In genomic region chr3:194206375-194206774, GRCh38 we compare ENCODE assay signal across 8 cellular contexts.
DNase-seq lines count a peak whose midpoint lies in the region; ATAC-seq and TF ChIP-seq lines count a peak whose summit lies in the region.

No MANE protein-coding gene starts in this region.

- H3K27ac ChIP-seq in GM23248 = no peak overlapping the region
- no peak overlapping the region for H3K27ac ChIP-seq in PC-3 (ENCODE audit: low read length)
- H3K27ac ChIP-seq in heart left ventricle = no peak overlapping the region
- no peak overlapping the region for H3K27ac ChIP-seq in psoas muscle

- peaks cover 30 to 48% of the 10 kb centered on the region in 2 donors for H3K27me3 Mint-ChIP-seq in natural killer cell treated with Interleukin-12 subunit alpha and Interleukin-12 subunit beta and Interleukin-15 and Interleukin-18, amount 100 ng/mL, for 72 hours

- 5 to 8% methylated on average over 10 of the region's 10 CpGs for WGBS in GM23248 (ENCODE audit: low coverage in 1 of 2, low lambda C conversion rate in 2 of 2, missing lambda C conversion rate in 2 of 2), 2 experiments
- WGBS in heart left ventricle, 4 donors = 65 to 75% (median 73%) methylated on average over 10 of the region's 10 CpGs
- 24 to 28% (median 25%) methylated on average over 10 of the region's 10 CpGs for WGBS in psoas muscle, 3 donors

- H3K9me2 ChIP-seq in GM23248 (ENCODE audit: insufficient read depth) (no peaks in the 10 kb centered on the region), PC-3 (replicated peaks; ENCODE audit: low read length) (no peaks in the 10 kb centered on the region)

- ATAC-seq in PC-3 (no peak), heart left ventricle (peak in 3 of 4 donors; percentile 24 to 62 (median 51)), psoas muscle (peak in 3 of 4 donors; percentile 56 to 77 (median 62)), GM18505 (IDR thresholded peaks at IDR 0.05; ENCODE audit: unreplicated experiment) (no peak)
- ATAC-seq in natural killer cell treated with Interleukin-12 subunit alpha and Interleukin-12 subunit beta and Interleukin-15 and Interleukin-18, amount 100 ng/mL, for 72 hours = no peak

- H3K4me3 Mint-ChIP-seq in natural killer cell treated with Interleukin-12 subunit alpha and Interleukin-12 subunit beta and Interleukin-15 and Interleukin-18, amount 100 ng/mL, for 72 hours = no peak overlapping the region

- no peaks in the 10 kb centered on the region for H3K9me3 Mint-ChIP-seq in natural killer cell treated with Interleukin-12 subunit alpha and Interleukin-12 subunit beta and Interleukin-15 and Interleukin-18, amount 100 ng/mL, for 72 hours

- H3F3A ChIP-seq in GM23248 (ENCODE audit: insufficient read depth) = no peaks in the 10 kb centered on the region
- H3F3A ChIP-seq in PC-3 (ENCODE audit: low read length, unreplicated experiment) = no peaks in the 10 kb centered on the region

- H3K79me2 ChIP-seq in GM23248 (ENCODE audit: insufficient read depth) (no peaks in the 10 kb centered on the region), PC-3 (ENCODE audit: low read length) (no peaks in the 10 kb centered on the region)

- H3K9me3 ChIP-seq in GM23248 (ENCODE audit: low read depth) (no peaks in the 10 kb centered on the region), PC-3 (ENCODE audit: low read length) (no peaks in the 10 kb centered on the region), heart left ventricle (no peaks in the 10 kb centered on the region), psoas muscle (no peaks in the 10 kb centered on the region)

- H3K9ac ChIP-seq in GM23248 (no peak overlapping the region), PC-3 (ENCODE audit: low read length) (no peak overlapping the region)

- peaks cover 6% of the 10 kb centered on the region for H3K36me3 Mint-ChIP-seq in natural killer cell treated with Interleukin-12 subunit alpha and Interleukin-12 subunit beta and Interleukin-15 and Interleukin-18, amount 100 ng/mL, for 72 hours

- TF ChIP-seq POLR2A in heart left ventricle (IDR thresholded peaks at IDR 0.05) (no peak), GM18505 (IDR thresholded peaks at IDR 0.05; ENCODE audit: borderline replicate concordance, extremely low read depth, insufficient read depth, insufficient read length) (no peak)

- CTCF ChIA-PET in PC-3 (lab: Charles Lee) = no interaction called here

- H2AFZ ChIP-seq in GM23248 = peak overlapping the region; percentile 33; the same call in 1 of the 2 replicates
- H2AFZ ChIP-seq in PC-3 (ENCODE audit: low read length) = peak overlapping the region; percentile 81

- H3K27ac Mint-ChIP-seq in natural killer cell treated with Interleukin-12 subunit alpha and Interleukin-12 subunit beta and Interleukin-15 and Interleukin-18, amount 100 ng/mL, for 72 hours = no peak overlapping the region

- H3K4me1 ChIP-seq in GM23248 (ENCODE audit: insufficient read depth) (no peaks in the 10 kb centered on the region), PC-3 (ENCODE audit: insufficient read depth, low read length) (peaks cover 7% of the 10 kb centered on the region), heart left ventricle (peaks cover 0 to 17% (median 0%) of the 10 kb centered on the region in 12 donors), psoas muscle (no peaks in the 10 kb centered on the region)

- H3K27me3 ChIP-seq in GM23248 (replicated peaks; ENCODE audit: insufficient read depth) (peaks cover 35% of the 10 kb centered on the region), PC-3 (ENCODE audit: low read length) (no peaks in the 10 kb centered on the region), heart left ventricle (peaks cover 0 to 30% (median 16%) of the 10 kb centered on the region in 9 donors), psoas muscle (ENCODE audit: insufficient read depth in 3 of 3, low read length in 2 of 3) (peaks cover 0 to 13% (median 0%) of the 10 kb centered on the region in 3 donors)

- POLR2A ChIA-PET in PC-3 (lab: Charles Lee; ENCODE audit: unreplicated experiment) = no interaction called here

- no TSS peak for BruUV-seq in PC-3 (replicated peaks; lab: Mats Ljungman, UMichigan)

- H3K36me3 ChIP-seq in GM23248 (ENCODE audit: low read depth) (no peaks in the 10 kb centered on the region), PC-3 (ENCODE audit: low read depth, low read length) (no peaks in the 10 kb centered on the region), heart left ventricle (no peaks in the 10 kb centered on the region), psoas muscle (ENCODE audit: insufficient read depth in 1 of 2, low read depth in 1 of 2) (no peaks in the 10 kb centered on the region)

- H4K20me1 ChIP-seq in GM23248 (ENCODE audit: insufficient read depth) (no peaks in the 10 kb centered on the region), PC-3 (ENCODE audit: low read length) (no peaks in the 10 kb centered on the region)

- no peak for TF ChIP-seq CTCF in PC-3 (conservative IDR thresholded peaks at IDR 0.05; ENCODE audit: low read depth, low read length)
- no peak for TF ChIP-seq CTCF in heart left ventricle (IDR thresholded peaks at IDR 0.05)
- TF ChIP-seq CTCF in psoas muscle (IDR thresholded peaks at IDR 0.05) = no peak

- peaks cover 5 to 6% of the 10 kb centered on the region in 2 donors for H3K4me1 Mint-ChIP-seq in natural killer cell treated with Interleukin-12 subunit alpha and Interleukin-12 subunit beta and Interleukin-15 and Interleukin-18, amount 100 ng/mL, for 72 hours (ENCODE audit: low read depth in 2 of 2)

- in situ Hi-C loops in GM23248 (cut with MboI) = no loop called here

- intact Hi-C loops in PC-3 (cut with micrococcal nuclease) (no loop called here), heart left ventricle (cut with DNase I) (no loop called here), psoas muscle (cut with DNase I) (no loop called here)

- H3K4me2 ChIP-seq in GM23248 (ENCODE audit: unreplicated experiment) (no peak overlapping the region), PC-3 (ENCODE audit: low read length) (no peak overlapping the region; the same call in 1 of the 2 replicates)

- peak; percentile 21 for DNase-seq in GM23248
- DNase-seq in PC-3 = no peak
- DNase-seq in heart left ventricle = peak in 1 of 5 donors; percentile 55
- DNase-seq in psoas muscle = peak; percentile 75 to 85
- no peak for DNase-seq in OCI-M2 (lab: John Stamatoyannopoulos, UW; ENCODE audit: unreplicated experiment)
- no peak for DNase-seq in natural killer cell treated with Interleukin-12 subunit alpha and Interleukin-12 subunit beta and Interleukin-15 and Interleukin-18, amount 100 ng/mL, for 72 hours (ENCODE audit: low spot score)
- DNase-seq in ecto neural progenitor cell (ENCODE audit: low spot score) = no peak

- H3K4me3 ChIP-seq in GM23248 (no peak overlapping the region), PC-3 (ENCODE audit: low read length) (no peak overlapping the region), heart left ventricle (peak overlapping the region in 1 of 12 donors; percentile 25), psoas muscle (no peak overlapping the region)

Comparison
In these comparisons a context has a peak if more than half of its experiments do, and no peak if none do; other contexts are left out.
1. DNase-seq: peak in GM23248 (single experiment) and psoas muscle (2 of 2); none in PC-3 (single experiment), OCI-M2 (single experiment), natural killer cell treated with Interleukin-12 subunit alpha and Interleukin-12 subunit beta and Interleukin-15 and Interleukin-18, amount 100 ng/mL, for 72 hours (single experiment) and ecto neural progenitor cell (single experiment).
2. ATAC-seq: peak in heart left ventricle (3 of 4) and psoas muscle (3 of 4); none in PC-3 (single experiment), natural killer cell treated with Interleukin-12 subunit alpha and Interleukin-12 subunit beta and Interleukin-15 and Interleukin-18, amount 100 ng/mL, for 72 hours (0 of 2) and GM18505 (single experiment).